ENCODE assay signal across 34 cellular contexts in the genomic region with DNA sequence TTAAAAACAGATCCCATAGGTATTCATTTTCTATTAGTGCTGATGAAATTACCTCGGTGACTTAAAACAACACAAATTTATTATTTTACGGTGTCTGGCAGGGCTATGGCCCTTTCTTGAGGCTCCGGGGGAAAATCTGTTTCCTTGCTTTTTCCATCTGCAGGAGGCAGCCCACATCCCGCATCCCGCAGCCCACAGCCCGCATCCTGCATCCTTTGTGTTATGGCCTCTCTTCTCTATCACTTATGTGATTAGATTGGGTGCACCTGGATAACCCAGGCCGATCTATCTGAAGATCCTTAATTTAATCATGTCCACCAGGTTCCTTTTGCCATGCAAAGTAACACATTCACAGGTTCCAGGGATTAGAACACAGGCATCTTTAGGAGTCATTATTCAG.
"Had no signal": no experiment of that assay in that cellular context is flagged by ENCODE, and none has a peak within 500 bp of the region (broad histone marks: within the 10 kb centered on the region; RNA-seq: fewer than 3 reads in every experiment).

No MANE protein-coding gene starts in this region.

- H3K4me2 ChIP-seq: KMS-11 had no signal

- H3K27ac ChIP-seq: KMS-11 had no signal

- DNase-seq: Karpas-422, Kasumi-1, MG63, MM.1S, MV-4-11, NCI-H1048, NCI-H1092, NCI-H1092 treated with DMSO at 0.1 percent for 48 hours, NCI-H1105, NCI-H1105 treated with DMSO at 0.1 percent for 48 hours, NCI-H1417, NCI-H1417 treated with DMSO at 0.1 percent for 48 hours, NCI-H1436, NCI-H1436 treated with DMSO at 0.1 percent for 48 hours, NCI-H146, NCI-H1694, NCI-H1694 treated with DMSO at 0.1 percent for 48 hours, NCI-H187, NCI-H187 treated with DMSO at 0.1 percent for 48 hours, NCI-H1930, NCI-H2029, NCI-H2029 treated with DMSO at 0.1 percent for 48 hours, NCI-H2081, NCI-H2081 treated with DMSO at 0.1 percent for 48 hours, NCI-H2107, NCI-H2171, NCI-H2171 treated with DMSO at 0.1 percent for 48 hours, NCI-H2227 treated with DMSO at 0.1 percent for 48 hours, NCI-H226, NCI-H345, NCI-H446, NCI-H446 treated with DMSO at 0.1 percent for 48 hours, NCI-H510A had no signal

- H3K9ac ChIP-seq: KMS-11 had no signal

- H3K36me3 ChIP-seq: MG63 had no signal

- H3K27me3 ChIP-seq: MG63 had no signal

- H3K4me3 ChIP-seq: MG63 had no signal

- H3K9me3 ChIP-seq: MG63 had no signal
